1 cellular context compared by ENCODE assay signal in genomic region chr17:45018514-45019176, GRCh38.
TF ChIP-seq lines count a peak whose summit lies in the region.

No MANE protein-coding gene starts in this region.

TF ChIP-seq in GM12878, 131 proteins besides CTCF, POLR2A, EP300 and RAD21 (continued from another document):
- TF ChIP-seq HSF1 (IDR thresholded peaks at IDR 0.05; ENCODE audit: low read depth, low read length) (no peak), CHD2 (IDR thresholded peaks at IDR 0.05; ENCODE audit: borderline replicate concordance, low read depth, low read length) (0 out of 2 replicates have a peak, but pooled peaks have one; percentile 29), PAX8 (IDR thresholded peaks at IDR 0.05) (no peak), NR2F1 (conservative IDR thresholded peaks at IDR 0.05) (peak; percentile 65), RBBP5 (conservative IDR thresholded peaks at IDR 0.05) (no peak), RELA (IDR thresholded peaks at IDR 0.05; ENCODE audit: borderline replicate concordance, partially characterized antibody) (peak; percentile 52), RELB (IDR thresholded peaks at IDR 0.05; ENCODE audit: low read depth) (peak; percentile 13; the same call in 1 of the 2 replicates), CHD4 (IDR thresholded peaks at IDR 0.05) (no peak), NBN (IDR thresholded peaks at IDR 0.05) (no peak), ZSCAN29 (IDR thresholded peaks at IDR 0.05) (no peak), LARP7 (IDR thresholded peaks at IDR 0.05) (no peak), ATF3 (IDR thresholded peaks at IDR 0.05; ENCODE audit: borderline replicate concordance, extremely low read depth, low read depth, low read length) (no peak), EGR1 (IDR thresholded peaks at IDR 0.05; ENCODE audit: borderline replicate concordance in 1 of 2, low read depth in 2 of 2, low read length in 2 of 2) (0 out of 3 replicates have a peak, but pooled peaks of 1 of the 2 experiments have one; percentile 22), ESRRA (IDR thresholded peaks at IDR 0.05; ENCODE audit: low read length) (peak; percentile 96), ZNF687 (IDR thresholded peaks at IDR 0.05) (0 out of 2 replicates have a peak, but pooled peaks have one; percentile 52), CREM (IDR thresholded peaks at IDR 0.05; ENCODE audit: low read depth) (peak; percentile 22; the same call in 1 of the 2 replicates), SP1 (IDR thresholded peaks at IDR 0.05; ENCODE audit: low read depth, low read length) (no peak)
